Comparison of ENCODE assay signal across 22 cellular contexts in genomic region chr10:62450905-62451605, GRCh38.
DNase-seq lines count a peak whose midpoint lies in the region; ATAC-seq and TF ChIP-seq lines count a peak whose summit lies in the region.
"Had no signal": no experiment of that assay in that cellular context is flagged by ENCODE, and none has a peak within 500 bp of the region (broad histone marks: within the 10 kb centered on the region; RNA-seq: fewer than 3 reads in every experiment).

No MANE protein-coding gene starts in this region.

- no peak for DNase-seq in foreskin keratinocyte
- no peak for DNase-seq in activated CD4-positive, alpha-beta memory T cell treated with anti-CD3 and anti-CD28 coated beads, Interleukin-2, amount 10 ng/mL, durations not matched to agents 7 days and 5 days
- no peak for DNase-seq in SIG-M5 treated with dmso at 0.1 percent for 504 hours (lab: John Stamatoyannopoulos, UW; ENCODE audit: unreplicated experiment)
- DNase-seq: CD8-positive, alpha-beta T cell; DND-41; GDM1; GM23248; HFFc6; NCI-H1092; NCI-H2107; NCI-H226; NCI-H526; NK-92 treated with Interleukin-12 subunit alpha and Interleukin-12 subunit beta, amount 100 ng/mL, for 24 hours; Peyer's patch; Right ventricle myocardium superior had no signal

- H3K27me3 Mint-ChIP-seq in activated CD4-positive, alpha-beta memory T cell treated with anti-CD3 and anti-CD28 coated beads, Interleukin-2, amount 10 ng/mL, durations not matched to agents 7 days and 5 days, result peaks cover 7% of the 10 kb centered on the region

- POLR2A ChIA-PET in activated CD4-positive, alpha-beta memory T cell treated with anti-CD3 and anti-CD28 coated beads, Interleukin-2, amount 10 ng/mL, durations not matched to agents 7 days and 5 days (lab: Charles Lee), result no interaction called here

- peak overlapping the region in 1 of 11 experiments; percentile 43; a peak in 1 of 22 replicates for H3K27ac ChIP-seq in BLaER1 treated with 17β-estradiol and CSF1 and Interleukin-3, amounts not matched to agents 10 nM and 100 nM
- H3K27ac ChIP-seq in OCI-LY3 (ENCODE audit: low read length), result peak overlapping the region; percentile 26; the same call in 1 of the 2 replicates
- H3K27ac ChIP-seq in foreskin keratinocyte, result peak overlapping the region; percentile 45
- peak overlapping the region in 11 of 21 experiments; percentile 1 to 66 (median 34) for H3K27ac ChIP-seq in skin epidermis
- H3K27ac ChIP-seq: A549, GM23248, HL-60, Peyer's patch had no signal

- peaks cover 2 to 35% (median 13%) of the 10 kb centered on the region in 10 experiments; a peak in 17 of 20 replicates for H3K4me1 ChIP-seq in BLaER1 treated with 17β-estradiol and CSF1 and Interleukin-3, amounts not matched to agents 10 nM and 100 nM
- H3K4me1 ChIP-seq in OCI-LY3 (ENCODE audit: low read length) (peaks cover 28% of the 10 kb centered on the region), foreskin keratinocyte (peaks cover 20% of the 10 kb centered on the region)
- H3K4me1 ChIP-seq: Peyer's patch had no signal

- H3K4me2 ChIP-seq in BLaER1 treated with 17β-estradiol and CSF1 and Interleukin-3, amounts not matched to agents 10 nM and 100 nM, result peak overlapping the region; percentile 2 to 61 (median 23); a peak in 18 of 22 replicates
- H3K4me2 ChIP-seq in OCI-LY3 (ENCODE audit: low read length), result peak overlapping the region; percentile 56
- H3K4me2 ChIP-seq: A549 had no signal

- H3K4me1 Mint-ChIP-seq in activated CD4-positive, alpha-beta memory T cell treated with anti-CD3 and anti-CD28 coated beads, Interleukin-2, amount 10 ng/mL, durations not matched to agents 7 days and 5 days, result peaks cover 2% of the 10 kb centered on the region

- no peaks in the 10 kb centered on the region for H3K27me3 ChIP-seq in BLaER1 treated with 17β-estradiol and CSF1 and Interleukin-3, amounts not matched to agents 10 nM and 100 nM
- no peaks in the 10 kb centered on the region for H3K27me3 ChIP-seq in OCI-LY3 (ENCODE audit: low read depth, low read length)
- H3K27me3 ChIP-seq in foreskin keratinocyte, result no peaks in the 10 kb centered on the region
- H3K27me3 ChIP-seq: Peyer's patch had no signal

- no peak overlapping the region for H3K9ac ChIP-seq in BLaER1 treated with 17β-estradiol and CSF1 and Interleukin-3, amounts not matched to agents 10 nM and 100 nM
- peak overlapping the region; percentile 38; the same call in 1 of the 2 replicates for H3K9ac ChIP-seq in OCI-LY3 (ENCODE audit: low read length)
- H3K9ac ChIP-seq: GM23248 had no signal

- H4K20me1 ChIP-seq in BLaER1 treated with 17β-estradiol and CSF1 and Interleukin-3, amounts not matched to agents 10 nM and 100 nM, result no peaks in the 10 kb centered on the region
- no peaks in the 10 kb centered on the region for H4K20me1 ChIP-seq in OCI-LY3 (ENCODE audit: insufficient read depth, low read length)

- peak overlapping the region; percentile 92 for H2AFZ ChIP-seq in OCI-LY3 (ENCODE audit: low read depth, low read length)
- H2AFZ ChIP-seq: GM23248 had no signal

- no peak overlapping the region for H3K4me3 Mint-ChIP-seq in activated CD4-positive, alpha-beta memory T cell treated with anti-CD3 and anti-CD28 coated beads, Interleukin-2, amount 10 ng/mL, durations not matched to agents 7 days and 5 days
- H3K4me3 Mint-ChIP-seq: CD8-positive, alpha-beta T cell; HFFc6 had no signal

- no peak overlapping the region for H3K4me3 ChIP-seq in BLaER1 treated with 17β-estradiol and CSF1 and Interleukin-3, amounts not matched to agents 10 nM and 100 nM
- H3K4me3 ChIP-seq in OCI-LY3 (ENCODE audit: low read length), result peak overlapping the region; percentile 12
- H3K4me3 ChIP-seq in skin epidermis, result no peak overlapping the region
- H3K4me3 ChIP-seq: A549, GM23248, K562, Peyer's patch had no signal

- no peaks in the 10 kb centered on the region for H3K79me2 ChIP-seq in OCI-LY3 (ENCODE audit: low read length)

- TF ChIP-seq CTCF in OCI-LY3 (IDR thresholded peaks at IDR 0.05; ENCODE audit: low read depth, low read length) (no peak), foreskin keratinocyte (conservative IDR thresholded peaks at IDR 0.05) (no peak)

- CTCF ChIA-PET in activated CD4-positive, alpha-beta memory T cell treated with anti-CD3 and anti-CD28 coated beads, Interleukin-2, amount 10 ng/mL, durations not matched to agents 7 days and 5 days (lab: Charles Lee), result interaction anchor here (1.4 kb wide), 1 partner anchor 14 kb away, joined by 7 read pairs; no protein-coding TSS in a partner anchor

- H3K27ac Mint-ChIP-seq in activated CD4-positive, alpha-beta memory T cell treated with anti-CD3 and anti-CD28 coated beads, Interleukin-2, amount 10 ng/mL, durations not matched to agents 7 days and 5 days, result no peak overlapping the region
- H3K27ac Mint-ChIP-seq: CD8-positive, alpha-beta T cell; HFFc6 had no signal

- H3K36me3 ChIP-seq in BLaER1 treated with 17β-estradiol and CSF1 and Interleukin-3, amounts not matched to agents 10 nM and 100 nM, result no peaks in the 10 kb centered on the region
- H3K36me3 ChIP-seq in OCI-LY3 (replicated peaks; ENCODE audit: low read depth, low read length), result no peaks in the 10 kb centered on the region
- H3K36me3 ChIP-seq: Peyer's patch had no signal

- H3K36me3 Mint-ChIP-seq in activated CD4-positive, alpha-beta memory T cell treated with anti-CD3 and anti-CD28 coated beads, Interleukin-2, amount 10 ng/mL, durations not matched to agents 7 days and 5 days (ENCODE audit: low read depth), result no peaks in the 10 kb centered on the region
- H3K36me3 Mint-ChIP-seq: CD8-positive, alpha-beta T cell had no signal

- peaks cover 0 to 9% (median 3%) of the 10 kb centered on the region in 11 experiments; a peak in 5 of 22 replicates for H3K9me3 ChIP-seq in BLaER1 treated with 17β-estradiol and CSF1 and Interleukin-3, amounts not matched to agents 10 nM and 100 nM (replicated peaks in 1 of 11)
- H3K9me3 ChIP-seq in OCI-LY3 (ENCODE audit: insufficient read depth, low read length), result no peaks in the 10 kb centered on the region
- H3K9me3 ChIP-seq: A549, Peyer's patch had no signal

- ATAC-seq in foreskin keratinocyte (no peak), GM21423 (IDR thresholded peaks at IDR 0.05; ENCODE audit: unreplicated experiment) (no peak)
- ATAC-seq: A549; CD8-positive, alpha-beta T cell; K562 had no signal

- peaks cover 3% of the 10 kb centered on the region for H3K9me3 Mint-ChIP-seq in activated CD4-positive, alpha-beta memory T cell treated with anti-CD3 and anti-CD28 coated beads, Interleukin-2, amount 10 ng/mL, durations not matched to agents 7 days and 5 days
- H3K9me3 Mint-ChIP-seq: HFFc6 had no signal
